In the genomic region with DNA sequence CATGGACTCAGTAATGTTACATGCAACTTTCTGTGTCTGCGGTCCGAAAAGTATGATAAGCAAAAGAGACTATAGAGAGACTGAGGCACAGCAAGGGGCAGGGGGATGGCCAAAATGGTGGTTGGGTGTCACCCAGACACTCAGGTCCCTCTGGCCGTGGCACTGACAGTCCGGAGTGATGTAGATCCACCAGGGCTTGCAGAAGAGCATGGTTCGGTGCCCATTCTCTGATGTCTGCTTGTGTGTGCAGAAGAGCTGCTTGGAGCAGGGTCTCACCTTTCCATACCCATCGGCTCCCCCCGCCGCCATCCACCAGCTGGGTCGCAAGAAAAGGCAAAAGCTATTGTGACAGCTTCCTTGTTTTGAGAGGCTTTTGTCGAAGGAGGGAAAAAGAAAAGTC, we compare ENCODE assay signal across 29 cellular contexts. TPM values are rescaled to one million over a fixed set of nuclear protein-coding genes. Genes with fewer than 3 reads are reported as not detected.
A peak's percentile ranks its signal among the peaks of the same experiment; 100 is the strongest.
DNase-seq lines count a peak whose midpoint lies in the region; ATAC-seq, FAIRE-seq and TF ChIP-seq lines count a peak whose summit lies in the region.
"Had no signal": no experiment of that assay in that cellular context is flagged by ENCODE, and none has a peak within 500 bp of the region (broad histone marks: within the 10 kb centered on the region; RNA-seq: fewer than 3 reads in every experiment).

No MANE protein-coding gene starts in this region.

- no peak for TF ChIP-seq POLR2A in IMR-90 (IDR thresholded peaks at IDR 0.05; ENCODE audit: low read depth, low read length)
- no peak for TF ChIP-seq POLR2A in H54 (IDR thresholded peaks at IDR 0.05; ENCODE audit: low read depth, low read length)

- ATAC-seq in IMR-90 (ENCODE audit: low read depth), result no peak
- ATAC-seq: GM12878 had no signal

- H3K4me1 ChIP-seq in H9 (ENCODE audit: insufficient read depth, low read length), result peaks cover 7% of the 10 kb centered on the region; the same call in 1 of the 2 replicates
- H3K4me1 ChIP-seq in IMR-90 (ENCODE audit: control insufficient read depth, insufficient read depth, low read length), result peaks cover 20% of the 10 kb centered on the region
- H3K4me1 ChIP-seq: BLaER1 had no signal

- H2BK5ac ChIP-seq in H9 (ENCODE audit: insufficient read length, low read length), result no peak overlapping the region
- H2BK5ac ChIP-seq in IMR-90 (ENCODE audit: low read depth, low read length, poor library complexity, severe bottlenecking), result no peak overlapping the region

- H4K5ac ChIP-seq in H9 (ENCODE audit: insufficient read length, low read depth, low read length) (no peak overlapping the region), IMR-90 (ENCODE audit: low read depth, low read length) (no peak overlapping the region)

- no peak overlapping the region for H3K4me3 ChIP-seq in IMR-90 (ENCODE audit: insufficient read depth, low read depth, low read length)
- H3K4me3 ChIP-seq in SK-N-MC, result no peak overlapping the region
- H3K4me3 ChIP-seq: BLaER1, GM12878 had no signal

- H2AFZ ChIP-seq in H9 (ENCODE audit: low read length) (no peak overlapping the region), IMR-90 (replicated peaks; ENCODE audit: low read length, poor library complexity) (no peak overlapping the region)

- H3K4ac ChIP-seq in H9 (ENCODE audit: low read depth, low read length), result no peak overlapping the region
- H3K4ac ChIP-seq in IMR-90 (ENCODE audit: low read depth, low read length), result no peak overlapping the region

- H4K8ac ChIP-seq in H9 (replicated peaks; ENCODE audit: insufficient read length, low read depth, low read length) (no peak overlapping the region), IMR-90 (ENCODE audit: low read depth in 2 of 2, low read length in 2 of 2) (no peak overlapping the region)

- H3K4me2 ChIP-seq in H9 (ENCODE audit: insufficient read depth, insufficient read length, low read length) (no peak overlapping the region), IMR-90 (ENCODE audit: low read depth, low read length) (no peak overlapping the region)
- H3K4me2 ChIP-seq: BLaER1 had no signal

- FAIRE-seq in H54 (lab: Jason Lieb, UNC), result no peak
- FAIRE-seq: A204.1, GM12878, GM12892, GM18507 had no signal

- no peak overlapping the region for H2BK20ac ChIP-seq in H9 (ENCODE audit: low read depth, low read length, poor library complexity, severe bottlenecking)
- no peak overlapping the region for H2BK20ac ChIP-seq in IMR-90 (ENCODE audit: low read depth, low read length)

- CTCF ChIA-PET in IMR-90 (lab: Yijun Ruan, JAX), result interaction anchor here (1.0 kb wide), 1 partner anchor 10 kb away, joined by 3 read pairs; no protein-coding TSS in a partner anchor

- POLR2A ChIA-PET in IMR-90 (lab: Charles Lee; ENCODE audit: unreplicated experiment), result no interaction called here

- H3K9me3 ChIP-seq in H9 (ENCODE audit: control insufficient read depth, low read depth, low read length), result peaks cover 10% of the 10 kb centered on the region
- H3K9me3 ChIP-seq in IMR-90 (ENCODE audit: control insufficient read depth, insufficient read depth, low read length), result peaks cover 9% of the 10 kb centered on the region
- peaks cover 6% of the 10 kb centered on the region; the same call in 1 of the 2 replicates for H3K9me3 ChIP-seq in SK-N-MC (ENCODE audit: low read depth, low read length)
- H3K9me3 ChIP-seq: BE2C had no signal

- peak overlapping the region; percentile 60 for H2AK9ac ChIP-seq in IMR-90 (replicated peaks; ENCODE audit: low read depth, low read length, poor library complexity)

- no peak overlapping the region for H4K91ac ChIP-seq in H9 (ENCODE audit: insufficient read length, low read depth, low read length)
- H4K91ac ChIP-seq in IMR-90 (ENCODE audit: insufficient read depth, low read depth, low read length), result no peak overlapping the region

- H3K9me3 Mint-ChIP-seq in H9, result peaks cover 27 to 29% of the 10 kb centered on the region in 2 experiments

- WGBS in H9 (ENCODE audit: extremely low coverage, insufficient read length, low lambda C conversion rate), result no CpG with 5 or more reads among the region's 10 CpGs
- 100% methylated on average over 2 of the region's 10 CpGs; no CpG with 5 or more reads in 1 of the 2 experiments for WGBS in IMR-90 (ENCODE audit: extremely low coverage in 2 of 2, insufficient read length in 1 of 2), 2 experiments

- H3K36me3 ChIP-seq in IMR-90 (ENCODE audit: control insufficient read depth, insufficient read depth, low read length) (no peaks in the 10 kb centered on the region), SK-N-MC (ENCODE audit: insufficient read depth, low read length) (no peaks in the 10 kb centered on the region)
- H3K36me3 ChIP-seq: BE2C, BLaER1 had no signal

- H2AK5ac ChIP-seq in H9 (ENCODE audit: insufficient read length, low read length) (no peak overlapping the region), IMR-90 (ENCODE audit: low read depth, low read length) (no peak overlapping the region; the same call in 1 of the 2 replicates)

- peaks cover 18 to 25% (median 22%) of the 10 kb centered on the region in 3 experiments for H3K36me3 Mint-ChIP-seq in H9 (ENCODE audit: insufficient read depth in 1 of 3, low read depth in 3 of 3)
- H3K36me3 Mint-ChIP-seq: CD14-positive monocyte; CD4-positive, alpha-beta memory T cell; CD4-positive, CD25-positive, alpha-beta regulatory T cell; CD8-positive, alpha-beta memory T cell had no signal

- no peak overlapping the region for H3K9ac ChIP-seq in H9 (ENCODE audit: extremely low read depth, insufficient read length, low read length)
- H3K9ac ChIP-seq in IMR-90 (ENCODE audit: low read depth, low read length), result no peak overlapping the region
- no peak overlapping the region for H3K9ac ChIP-seq in SK-N-MC (ENCODE audit: insufficient read length)
- H3K9ac ChIP-seq: BLaER1 had no signal

- H3K27ac Mint-ChIP-seq in H9, result peak overlapping the region in 1 of 3 experiments; percentile 45; a peak in 1 of 7 replicates
- H3K27ac Mint-ChIP-seq: CD4-positive, alpha-beta memory T cell; CD4-positive, CD25-positive, alpha-beta regulatory T cell; CD8-positive, alpha-beta memory T cell had no signal

- H4K20me1 ChIP-seq in H9 (ENCODE audit: control insufficient read depth, insufficient read depth, insufficient read length) (no peaks in the 10 kb centered on the region), IMR-90 (ENCODE audit: insufficient read depth, low read length) (no peaks in the 10 kb centered on the region)
- H4K20me1 ChIP-seq: BLaER1 had no signal

- H3K9me1 ChIP-seq in IMR-90 (ENCODE audit: insufficient read depth, low read length), result peaks cover 7% of the 10 kb centered on the region

- H3K4me3 Mint-ChIP-seq in H9, result no peak overlapping the region
- H3K4me3 Mint-ChIP-seq: CD14-positive monocyte; CD4-positive, alpha-beta memory T cell; CD4-positive, CD25-positive, alpha-beta regulatory T cell; CD8-positive, alpha-beta memory T cell had no signal

- dilution Hi-C loops in IMR-90 (cut with HindIII; ENCODE audit: low sequenced_read_pairs, unreplicated experiment), result no loop called here

- DNase-seq in H9, result peak; percentile 22
- DNase-seq in IMR-90, result no peak
- DNase-seq in SK-N-MC (ENCODE audit: low read depth, low spot score), result no peak
- no peak for DNase-seq in iPS-NIHi7 (ENCODE audit: extremely low spot score)
- no peak for DNase-seq in H54 (ENCODE audit: insufficient read length, low spot score)
- DNase-seq in SHP77 treated with DMSO at 0.1 percent for 48 hours (lab: John Stamatoyannopoulos, UW), result no peak
- DNase-seq: 8988T; ACHN; BE2C; C1 segment of cervical spinal cord; CD4-positive, alpha-beta memory T cell; CD4-positive, CD25-positive, alpha-beta regulatory T cell; CD8-positive, alpha-beta memory T cell; COR-L47; DMS 273 treated with DMSO at 0.1 percent for 48 hours; DMS153; DMS53; DMS79; DND-41; EL; GDM1 had no signal

- H3K79me1 ChIP-seq in H9 (ENCODE audit: insufficient read depth, low read depth, low read length, poor library complexity, severe bottlenecking) (no peaks in the 10 kb centered on the region), IMR-90 (ENCODE audit: low read depth in 1 of 2, low read length in 2 of 2) (0 out of 4 replicates have a peak, but pooled peaks cover 0 to 4% of the 10 kb centered on the region in 2 experiments)

- peaks cover 16 to 25% of the 10 kb centered on the region in 2 experiments for H3K4me1 Mint-ChIP-seq in H9
- H3K4me1 Mint-ChIP-seq: CD14-positive monocyte; CD4-positive, alpha-beta memory T cell; CD4-positive, CD25-positive, alpha-beta regulatory T cell; CD8-positive, alpha-beta memory T cell had no signal

- in situ Hi-C loops in IMR-90 (cut with MboI; ENCODE audit: low sequenced_read_pairs), result no loop called here

- peaks cover 43% of the 10 kb centered on the region for H3K27me3 Mint-ChIP-seq in H9 (ENCODE audit: low read depth)
- H3K27me3 Mint-ChIP-seq: CD4-positive, CD25-positive, alpha-beta regulatory T cell had no signal

- H3K18ac ChIP-seq in H9 (ENCODE audit: insufficient read length, low read depth, low read length) (no peak overlapping the region), IMR-90 (ENCODE audit: low read depth, low read length) (no peak overlapping the region)

- no peaks in the 10 kb centered on the region for H3K23me2 ChIP-seq in H9 (ENCODE audit: insufficient read length, low read depth, low read length, poor library complexity, severe bottlenecking)

- H3K23ac ChIP-seq in H9 (ENCODE audit: insufficient read length, low read depth, low read length) (no peak overlapping the region), IMR-90 (ENCODE audit: low read depth, low read length) (no peak overlapping the region)

- intact Hi-C loops in IMR-90 (cut with micrococcal nuclease), result no loop called here

- H3T11ph ChIP-seq in H9 (ENCODE audit: low read length), result no peak overlapping the region

- no TSS peak for BruUV-seq in IMR-90 (replicated peaks; lab: Mats Ljungman, UMichigan)

- no peak for TF ChIP-seq RAD21 in IMR-90 (IDR thresholded peaks at IDR 0.05; ENCODE audit: low read length)

- H3K27me3 ChIP-seq in H9 (ENCODE audit: insufficient read depth, low read length) (no peaks in the 10 kb centered on the region), IMR-90 (ENCODE audit: control insufficient read depth, insufficient read depth, low read length) (no peaks in the 10 kb centered on the region; the same call in 1 of the 2 replicates)
- H3K27me3 ChIP-seq: BE2C, BLaER1 had no signal

- H2BK15ac ChIP-seq in H9 (ENCODE audit: low read depth, low read length) (no peak overlapping the region), IMR-90 (ENCODE audit: low read depth, low read length) (no peak overlapping the region)

- H2BK12ac ChIP-seq in H9 (ENCODE audit: insufficient read length, low read depth, low read length), result no peak overlapping the region

- H3K56ac ChIP-seq in H9 (ENCODE audit: insufficient read length, low read depth, low read length) (no peak overlapping the region), IMR-90 (ENCODE audit: extremely low read depth, insufficient read depth, low read length) (no peak overlapping the region)

- no peak overlapping the region for H3K14ac ChIP-seq in H9 (ENCODE audit: insufficient read depth, low read length)
- H3K14ac ChIP-seq in IMR-90 (replicated peaks; ENCODE audit: low read depth, low read length), result no peak overlapping the region

- no peak for TF ChIP-seq CTCF in H9 (conservative IDR thresholded peaks at IDR 0.05)
- no peak for TF ChIP-seq CTCF in IMR-90 (conservative IDR thresholded peaks at IDR 0.05; ENCODE audit: low read depth, low read length)

- H2BK120ac ChIP-seq in H9 (ENCODE audit: low read depth, low read length, poor library complexity, severe bottlenecking), result no peak overlapping the region
- H2BK120ac ChIP-seq in IMR-90 (ENCODE audit: low read depth, low read length), result no peak overlapping the region

- no peaks in the 10 kb centered on the region for H3K79me2 ChIP-seq in H9 (ENCODE audit: insufficient read depth, low read length)

- no peak overlapping the region for H3K27ac ChIP-seq in H9 (ENCODE audit: insufficient read length, low read depth, low read length)
- H3K27ac ChIP-seq in IMR-90 (ENCODE audit: insufficient read depth, low read length), result no peak overlapping the region
- 0 out of 2 replicates have a peak overlapping the region, but pooled peaks have one; percentile 93 for H3K27ac ChIP-seq in SK-N-MC
- H3K27ac ChIP-seq: BLaER1 had no signal

RNA-seq across cellular contexts. Expression of gene APCDD1L, which starts 6.6 kb away (rescaled TPM):
- total RNA-seq in H9 (2021) (0.68 and 1.1 TPM in 2 replicates), IMR-90 (2012; rRNA removed) (2.2 and 2.5 TPM in 2 replicates)
- polyA plus RNA-seq in IMR-90 (2012; rRNA removed), result 18.0 and 18.3 TPM in 2 replicates
- polyA plus RNA-seq in IMR-90 (2012; cell fraction: cytosol; rRNA removed), result 11.4 and 19.3 TPM in 2 replicates
- polyA plus RNA-seq in IMR-90 (2012; cell fraction: nucleus; rRNA removed; ENCODE audit: low replicate concordance), result 7.7 and 18.8 TPM in 2 replicates
- total RNA-seq: A673; CD4-positive, alpha-beta memory T cell; CD4-positive, CD25-positive, alpha-beta regulatory T cell; CD8-positive, alpha-beta memory T cell; G401; GM12878 had no signal
- polyA plus RNA-seq: CD14-positive monocyte; CD8-positive, alpha-beta memory T cell had no signal
